ENCODE assay signal across 21 cellular contexts in genomic region chr2:101815154-101815553, GRCh38.
A peak's percentile ranks its signal among the peaks of the same experiment; 100 is the strongest.
DNase-seq lines count a peak whose midpoint lies in the region; ATAC-seq and TF ChIP-seq lines count a peak whose summit lies in the region.
"Had no signal": no experiment of that assay in that cellular context is flagged by ENCODE, and none has a peak within 500 bp of the region (broad histone marks: within the 10 kb centered on the region; RNA-seq: fewer than 3 reads in every experiment).

No MANE protein-coding gene starts in this region.

- H3K9me3 ChIP-seq in right lobe of liver (no peaks in the 10 kb centered on the region), tibial artery (no peaks in the 10 kb centered on the region)
- H3K9me3 ChIP-seq: HAP-1 had no signal

- ATAC-seq in right lobe of liver (no peak), HG03565 (IDR thresholded peaks at IDR 0.05; ENCODE audit: unreplicated experiment) (no peak), GM21737 (IDR thresholded peaks at IDR 0.05; ENCODE audit: unreplicated experiment) (no peak)
- ATAC-seq: T-cell had no signal

- H3K27me3 ChIP-seq in right lobe of liver (no peaks in the 10 kb centered on the region), tibial artery (no peaks in the 10 kb centered on the region)

- TF ChIP-seq POLR2A in right lobe of liver (IDR thresholded peaks at IDR 0.05) = no peak

- H3K4me1 ChIP-seq in right lobe of liver (peaks cover 0 to 42% (median 19%) of the 10 kb centered on the region in 4 donors), tibial artery (peaks cover 0 to 55% (median 9%) of the 10 kb centered on the region in 4 donors)

- H3K36me3 ChIP-seq in right lobe of liver (no peaks in the 10 kb centered on the region), tibial artery (no peaks in the 10 kb centered on the region)
- H3K36me3 ChIP-seq: HAP-1 had no signal

- H3K27ac ChIP-seq in VCaP (peak overlapping the region; percentile 54), right lobe of liver (peak overlapping the region in 2 of 3 donors; percentile 13 to 31), tibial artery (no peak overlapping the region)
- H3K27ac ChIP-seq: HL-60 had no signal

- intact Hi-C loops in right lobe of liver (cut with DNase I) (loop anchor here in 1 of 2 donors (10.0 kb wide), 1 partner anchor 300 kb away; no protein-coding TSS in a partner anchor), tibial artery (cut with DNase I; ENCODE audit: low total_unique reads) (no loop called here)

- whole genome bisulfite sequencing in right lobe of liver (ENCODE audit: insufficient coverage, low coverage, low lambda C conversion rate, missing lambda C conversion rate) = 91% methylated on average over 3 of the region's 3 CpGs

- H3K4me3 ChIP-seq in right lobe of liver (no peak overlapping the region), tibial artery (no peak overlapping the region)
- H3K4me3 ChIP-seq: HAP-1 had no signal

- no peak for TF ChIP-seq CTCF in VCaP (conservative IDR thresholded peaks at IDR 0.05)
- no peak for TF ChIP-seq CTCF in right lobe of liver (IDR thresholded peaks at IDR 0.05)
- TF ChIP-seq CTCF in tibial artery (IDR thresholded peaks at IDR 0.05) = no peak

- DNase-seq in NCI-H510A treated with DMSO at 0.1 percent for 48 hours (lab: John Stamatoyannopoulos, UW) = peak; percentile 9
- DNase-seq in NCI-H510A (lab: John Stamatoyannopoulos, UW) = no peak
- peak; percentile 15 for DNase-seq in DMS 273 treated with DMSO at 0.1 percent for 48 hours (lab: John Stamatoyannopoulos, UW)
- DNase-seq in right lobe of liver = no peak
- no peak for DNase-seq in tibial artery
- DNase-seq: DMS53, GOT3, Karpas-422, NCI-H1092 treated with DMSO at 0.1 percent for 48 hours, NCI-H146, NCI-H2029, NCI-H2227 treated with DMSO at 0.1 percent for 48 hours, NCI-H82, Right ventricle myocardium superior, RPMI8226, T-cell had no signal

Comparison
In these comparisons a context has a peak if more than half of its experiments do, and no peak if none do; other contexts are left out.
1. DNase-seq: peak in NCI-H510A treated with DMSO at 0.1 percent for 48 hours (single experiment) and DMS 273 treated with DMSO at 0.1 percent for 48 hours (single experiment); none in NCI-H510A (single experiment), right lobe of liver (0 of 3) and tibial artery (0 of 2).
2. H3K27ac ChIP-seq: peak in VCaP (single experiment) and right lobe of liver (2 of 3); none in tibial artery (0 of 2).